ENCODE assay signal across 8 cellular contexts in the genomic region with DNA sequence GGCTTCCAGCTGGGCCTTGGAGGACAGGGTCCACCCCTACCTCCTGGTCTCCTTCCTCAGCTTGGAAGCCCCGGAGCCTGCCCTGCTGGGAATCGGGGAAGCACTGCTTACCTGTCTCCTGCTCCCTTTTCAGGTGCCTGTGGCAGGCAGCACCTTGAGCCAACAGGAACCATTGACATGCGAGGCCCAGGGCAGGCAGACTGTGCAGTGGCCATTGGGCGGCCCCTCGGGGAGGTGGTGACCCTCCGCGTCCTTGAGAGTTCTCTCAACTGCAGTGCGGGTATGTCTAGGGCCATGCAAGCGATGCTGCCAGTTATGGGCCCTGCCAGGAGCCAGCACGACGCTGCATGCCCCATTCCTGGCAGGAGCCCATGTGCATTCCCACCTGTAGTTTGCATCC.
"Had no signal": no experiment of that assay in that cellular context is flagged by ENCODE, and none has a peak within 500 bp of the region (broad histone marks: within the 10 kb centered on the region; RNA-seq: fewer than 3 reads in every experiment).

No MANE protein-coding gene starts in this region.

- DNase-seq: GDM1, GF-D8 had no signal

- FAIRE-seq: G401.6, GM12878, GM12891, GM12892, GM18507, GM19239 had no signal

- H3K4me3 ChIP-seq: GM12878 had no signal
